In genomic region chr22:46976598-46976997, GRCh38 we compare ENCODE assay signal across 14 cellular contexts.
DNase-seq lines count a peak whose midpoint lies in the region; ATAC-seq and TF ChIP-seq lines count a peak whose summit lies in the region.
"Had no signal": no experiment of that assay in that cellular context is flagged by ENCODE, and none has a peak within 500 bp of the region (broad histone marks: within the 10 kb centered on the region; RNA-seq: fewer than 3 reads in every experiment).

No MANE protein-coding gene starts in this region.

- H3K9me3 Mint-ChIP-seq in nephron progenitor cell, result peaks cover 11% of the 10 kb centered on the region
- H3K9me3 Mint-ChIP-seq: CD4-positive, alpha-beta memory T cell; IgD-negative memory B cell had no signal

- H3K27me3 ChIP-seq in upper lobe of right lung, result no peaks in the 10 kb centered on the region
- H3K27me3 ChIP-seq: BE2C had no signal

- peak; percentile 40 for ATAC-seq in upper lobe of right lung
- no peak for ATAC-seq in HG02623 (IDR thresholded peaks at IDR 0.05; ENCODE audit: unreplicated experiment)
- no peak for ATAC-seq in GM21723 (IDR thresholded peaks at IDR 0.05; ENCODE audit: unreplicated experiment)

- H3K4me1 ChIP-seq in upper lobe of right lung, result peaks cover 8% of the 10 kb centered on the region

- TF ChIP-seq CTCF in nephron progenitor cell (IDR thresholded peaks at IDR 0.05) (no peak), upper lobe of right lung (IDR thresholded peaks at IDR 0.05) (no peak)

- H3K36me3 ChIP-seq in upper lobe of right lung, result peaks cover 16% of the 10 kb centered on the region
- H3K36me3 ChIP-seq: BE2C had no signal

- H3K9me3 ChIP-seq in upper lobe of right lung, result no peaks in the 10 kb centered on the region
- H3K9me3 ChIP-seq: BE2C had no signal

- peak overlapping the region; percentile 53 for H3K27ac Mint-ChIP-seq in nephron progenitor cell

- DNase-seq in DMS79 treated with DMSO at 0.1 percent for 48 hours (lab: John Stamatoyannopoulos, UW) (peak; percentile 53), nephron progenitor cell (no peak), pons (ENCODE audit: low spot score) (peak; percentile 6), upper lobe of right lung (no peak)
- DNase-seq in activated effector memory CD4-positive, alpha-beta T cell treated with anti-CD3 and anti-CD28 coated beads, Interleukin-2, amount 50 U/mL, for 16 hours, result no peak
- DNase-seq: BE2C; CD4-positive, alpha-beta memory T cell; DMS153; GF-D8; HCEC 1CT had no signal

- H3K4me3 Mint-ChIP-seq in nephron progenitor cell, result no peak overlapping the region

- peaks cover 2% of the 10 kb centered on the region for H3K27me3 Mint-ChIP-seq in nephron progenitor cell (ENCODE audit: low read depth, poor library complexity)
- H3K27me3 Mint-ChIP-seq: CD4-positive, alpha-beta memory T cell; IgD-negative memory B cell had no signal

- peaks cover 19% of the 10 kb centered on the region for H3K4me1 Mint-ChIP-seq in nephron progenitor cell

- intact Hi-C loops in upper lobe of right lung (cut with DNase I), result no loop called here

- H3K36me3 Mint-ChIP-seq in nephron progenitor cell (ENCODE audit: low read depth), result peaks cover 67% of the 10 kb centered on the region

- H3K4me3 ChIP-seq in upper lobe of right lung, result no peak overlapping the region

- H3K27ac ChIP-seq in upper lobe of right lung, result no peak overlapping the region
- H3K27ac ChIP-seq: C4-2B had no signal

Comparison
In these comparisons a context has a peak if more than half of its experiments do, and no peak if none do; other contexts are left out.
1. DNase-seq: peak in DMS79 treated with DMSO at 0.1 percent for 48 hours (single experiment) and pons (single experiment); none in nephron progenitor cell (single experiment), upper lobe of right lung (single experiment) and activated effector memory CD4-positive, alpha-beta T cell treated with anti-CD3 and anti-CD28 coated beads, Interleukin-2, amount 50 U/mL, for 16 hours (single experiment).